8 cellular contexts compared by ENCODE assay signal in genomic region chr1:248825136-248825535, GRCh38. TPM values are rescaled to one million over a fixed set of nuclear protein-coding genes. Genes with fewer than 3 reads are reported as not detected.
DNase-seq lines count a peak whose midpoint lies in the region; ATAC-seq and TF ChIP-seq lines count a peak whose summit lies in the region.

No MANE protein-coding gene starts in this region.

- no peaks in the 10 kb centered on the region for H3K27me3 ChIP-seq in kidney epithelial cell (ENCODE audit: control insufficient read depth, insufficient read depth, low read length)

- peak overlapping the region; percentile 71 for H3K4me3 ChIP-seq in kidney epithelial cell (ENCODE audit: low read depth, low read length)

- peak overlapping the region; percentile 99 for H3K4me3 Mint-ChIP-seq in T-helper 2 cell treated with Interferon-gamma antibody and Interleukin-4, amounts not matched to agents 5 μg/mL and 100 μg/mL, for 36 hours

- no peaks in the 10 kb centered on the region for H3K27me3 Mint-ChIP-seq in T-helper 2 cell treated with Interferon-gamma antibody and Interleukin-4, amounts not matched to agents 5 μg/mL and 100 μg/mL, for 36 hours (ENCODE audit: low read depth)

- peak overlapping the region; percentile 100 for H3K27ac Mint-ChIP-seq in T-helper 2 cell treated with Interferon-gamma antibody and Interleukin-4, amounts not matched to agents 5 μg/mL and 100 μg/mL, for 36 hours

- H3K36me3 ChIP-seq in kidney epithelial cell (ENCODE audit: control insufficient read depth, insufficient read depth, low read length) = no peaks in the 10 kb centered on the region

- peaks cover 28% of the 10 kb centered on the region for H3K36me3 Mint-ChIP-seq in T-helper 2 cell treated with Interferon-gamma antibody and Interleukin-4, amounts not matched to agents 5 μg/mL and 100 μg/mL, for 36 hours (ENCODE audit: low read depth)

- H3K9me3 Mint-ChIP-seq in T-helper 2 cell treated with Interferon-gamma antibody and Interleukin-4, amounts not matched to agents 5 μg/mL and 100 μg/mL, for 36 hours = no peaks in the 10 kb centered on the region

- TF ChIP-seq CTCF in kidney epithelial cell (IDR thresholded peaks at IDR 0.05; ENCODE audit: insufficient read depth, low read length, poor library complexity, severe bottlenecking) = no peak

- ATAC-seq in HG03280 (IDR thresholded peaks at IDR 0.05; ENCODE audit: unreplicated experiment) = no peak

- no peak for DNase-seq in T-helper 2 cell treated with Interferon-gamma antibody and Interleukin-4, amounts not matched to agents 5 μg/mL and 100 μg/mL, for 36 hours (ENCODE audit: low spot score)
- no peak for DNase-seq in T-helper 2 cell
- DNase-seq in kidney epithelial cell (ENCODE audit: low read depth) = no peak
- no peak for DNase-seq in NCI-H82 treated with DMSO at 0.1 percent for 48 hours (lab: John Stamatoyannopoulos, UW; ENCODE audit: unreplicated experiment)
- no peak for DNase-seq in cerebellum (ENCODE audit: low spot score)

- peak overlapping the region; percentile 93 for H3K27ac ChIP-seq in angular gyrus (ENCODE audit: low read depth, low read length)
- peak overlapping the region; percentile 41 for H3K27ac ChIP-seq in temporal lobe (ENCODE audit: low read depth, low read length)

- peaks cover 32% of the 10 kb centered on the region for H3K4me1 Mint-ChIP-seq in T-helper 2 cell treated with Interferon-gamma antibody and Interleukin-4, amounts not matched to agents 5 μg/mL and 100 μg/mL, for 36 hours (ENCODE audit: low read depth)

RNA-seq across cellular contexts. Expression of gene SH3BP5L, which starts 0.6 kb away (rescaled TPM):
- total RNA-seq in kidney epithelial cell = 36.1 and 38.3 TPM in 2 replicates
- 21.9 TPM for total RNA-seq in temporal lobe
- 20.9 TPM for total RNA-seq in cerebellum

RNA-seq across cellular contexts. Expression of gene ZNF672, which starts 12.9 kb away (rescaled TPM):
- total RNA-seq in kidney epithelial cell = 28.7 and 33.8 TPM in 2 replicates
- 11.1 TPM for total RNA-seq in temporal lobe
- total RNA-seq in cerebellum = 16.1 TPM

RNA-seq across cellular contexts. Expression of gene ZNF692, which starts 33.7 kb away (rescaled TPM):
- 20.4 and 32.0 TPM in 2 replicates for total RNA-seq in kidney epithelial cell
- total RNA-seq in temporal lobe = 18.9 TPM
- total RNA-seq in cerebellum = 30.9 TPM
